In genomic region chr3:9809239-9809614, GRCh38 we compare ENCODE assay signal across 8 cellular contexts. TPM values are rescaled to one million over a fixed set of nuclear protein-coding genes. Genes with fewer than 3 reads are reported as not detected.
DNase-seq lines count a peak whose midpoint lies in the region; ATAC-seq, FAIRE-seq and TF ChIP-seq lines count a peak whose summit lies in the region.

No MANE protein-coding gene starts in this region.

- H3K27ac ChIP-seq in left ventricle myocardium inferior (replicated peaks): peak overlapping the region; percentile 95
- no peak overlapping the region for H3K27ac ChIP-seq in foreskin keratinocyte
- peak overlapping the region; percentile 78 to 99 (median 95) for H3K27ac ChIP-seq in skin epidermis

- intact Hi-C loops in left ventricle myocardium inferior (cut with micrococcal nuclease) (no loop called here), Right ventricle myocardium inferior (cut with DNase I) (no loop called here)

- peaks cover 66% of the 10 kb centered on the region for H3K36me3 Mint-ChIP-seq in activated CD4-positive, alpha-beta memory T cell treated with anti-CD3 and anti-CD28 coated beads, Interleukin-2, amount 10 ng/mL, durations not matched to agents 7 days and 5 days (ENCODE audit: low read depth)

- no peak for FAIRE-seq in frontal cortex (lab: Jason Lieb, UNC)

- peaks cover 52% of the 10 kb centered on the region for H3K4me1 Mint-ChIP-seq in activated CD4-positive, alpha-beta memory T cell treated with anti-CD3 and anti-CD28 coated beads, Interleukin-2, amount 10 ng/mL, durations not matched to agents 7 days and 5 days

- H3K4me3 Mint-ChIP-seq in activated CD4-positive, alpha-beta memory T cell treated with anti-CD3 and anti-CD28 coated beads, Interleukin-2, amount 10 ng/mL, durations not matched to agents 7 days and 5 days: peak overlapping the region; percentile 86

- ATAC-seq in Right ventricle myocardium inferior (no peak), foreskin keratinocyte (no peak)

- H3K4me3 ChIP-seq in left ventricle myocardium inferior (peak overlapping the region; percentile 81), skin epidermis (peak overlapping the region in 6 of 7 experiments; percentile 56 to 82 (median 72))

- H3K36me3 ChIP-seq in left ventricle myocardium inferior: peaks cover 42% of the 10 kb centered on the region

- CTCF ChIA-PET in activated CD4-positive, alpha-beta memory T cell treated with anti-CD3 and anti-CD28 coated beads, Interleukin-2, amount 10 ng/mL, durations not matched to agents 7 days and 5 days (lab: Charles Lee): interaction anchor here (0.5 to 2.9 kb wide), 9 partner anchors 16 to 137 kb away, joined by 3 to 20 read pairs (median 4); partner anchors contain the start of genes ARPC4, CRELD1 and TADA3

- H3K4me1 ChIP-seq in left ventricle myocardium inferior: peaks cover 20% of the 10 kb centered on the region
- H3K4me1 ChIP-seq in foreskin keratinocyte: peaks cover 6% of the 10 kb centered on the region

- no peaks in the 10 kb centered on the region for H3K9me3 Mint-ChIP-seq in activated CD4-positive, alpha-beta memory T cell treated with anti-CD3 and anti-CD28 coated beads, Interleukin-2, amount 10 ng/mL, durations not matched to agents 7 days and 5 days

- H3K9me3 ChIP-seq in left ventricle myocardium inferior (replicated peaks): no peaks in the 10 kb centered on the region

- H3K27ac Mint-ChIP-seq in activated CD4-positive, alpha-beta memory T cell treated with anti-CD3 and anti-CD28 coated beads, Interleukin-2, amount 10 ng/mL, durations not matched to agents 7 days and 5 days: peak overlapping the region; percentile 93

- no peaks in the 10 kb centered on the region for H3K27me3 Mint-ChIP-seq in activated CD4-positive, alpha-beta memory T cell treated with anti-CD3 and anti-CD28 coated beads, Interleukin-2, amount 10 ng/mL, durations not matched to agents 7 days and 5 days

- POLR2A ChIA-PET in activated CD4-positive, alpha-beta memory T cell treated with anti-CD3 and anti-CD28 coated beads, Interleukin-2, amount 10 ng/mL, durations not matched to agents 7 days and 5 days (lab: Charles Lee): interaction anchor here (0.6 to 9.4 kb wide), 16 partner anchors 8 to 444 kb away, joined by 3 to 137 read pairs (median 4); partner anchors contain the start of genes ARPC4, BRPF1, CAMK1 and CRELD1

- no peaks in the 10 kb centered on the region for H3K27me3 ChIP-seq in left ventricle myocardium inferior (ENCODE audit: low read depth)
- no peaks in the 10 kb centered on the region for H3K27me3 ChIP-seq in foreskin keratinocyte

- DNase-seq in left ventricle myocardium inferior: no peak
- DNase-seq in Right ventricle myocardium inferior (ENCODE audit: missing footprints): no peak
- DNase-seq in activated CD4-positive, alpha-beta memory T cell treated with anti-CD3 and anti-CD28 coated beads, Interleukin-2, amount 10 ng/mL, durations not matched to agents 7 days and 5 days: no peak
- DNase-seq in foreskin keratinocyte: no peak
- DNase-seq in glomerular visceral epithelial cell (ENCODE audit: extremely low spot score): no peak
- DNase-seq in frontal cortex (ENCODE audit: low spot score in 2 of 2): no peak
- DNase-seq in NK-92 (lab: John Stamatoyannopoulos, UW; ENCODE audit: unreplicated experiment): no peak

- TF ChIP-seq CTCF in left ventricle myocardium inferior (IDR thresholded peaks at IDR 0.05; ENCODE audit: borderline replicate concordance) (no peak), foreskin keratinocyte (conservative IDR thresholded peaks at IDR 0.05) (peak; percentile 3)

RNA-seq across cellular contexts. Expression of gene TTLL3, which starts 0.8 kb away (rescaled TPM):
- 10.2 TPM for total RNA-seq in left ventricle myocardium inferior
- 10.6 TPM for total RNA-seq in Right ventricle myocardium inferior
- 10 to 100 TPM; 50.8 to 59.0 TPM for total RNA-seq in activated CD4-positive, alpha-beta memory T cell treated with anti-CD3 and anti-CD28 coated beads, Interleukin-2, amount 10 ng/mL, durations not matched to agents 7 days and 5 days
- total RNA-seq in foreskin keratinocyte: 3.0 and 5.5 TPM in 2 replicates
- 2.0 and 4.7 TPM in 2 replicates for polyA plus RNA-seq in foreskin keratinocyte
- total RNA-seq in frontal cortex: 17.1 TPM

RNA-seq across cellular contexts. Expression of gene ARPC4, which starts 16.3 kb away (rescaled TPM):
- total RNA-seq in left ventricle myocardium inferior (52.9 TPM), Right ventricle myocardium inferior (70.8 TPM), foreskin keratinocyte (140 and 146 TPM in 2 replicates), frontal cortex (181 TPM)
- 100 to 1,000 TPM; 255 to 266 TPM for total RNA-seq in activated CD4-positive, alpha-beta memory T cell treated with anti-CD3 and anti-CD28 coated beads, Interleukin-2, amount 10 ng/mL, durations not matched to agents 7 days and 5 days
- polyA plus RNA-seq in foreskin keratinocyte: 165 and 174 TPM in 2 replicates

RNA-seq across cellular contexts. Expression of gene TADA3, which starts 17.0 kb away (rescaled TPM):
- total RNA-seq in left ventricle myocardium inferior (45.3 TPM), Right ventricle myocardium inferior (48.4 TPM), foreskin keratinocyte (56.0 and 56.1 TPM in 2 replicates), frontal cortex (33.0 TPM)
- total RNA-seq in activated CD4-positive, alpha-beta memory T cell treated with anti-CD3 and anti-CD28 coated beads, Interleukin-2, amount 10 ng/mL, durations not matched to agents 7 days and 5 days: 10 to 100 TPM; 88.1 to 88.3 TPM
- polyA plus RNA-seq in foreskin keratinocyte: 63.8 and 66.4 TPM in 2 replicates

RNA-seq across cellular contexts. Expression of gene RPUSD3, which starts 34.6 kb away (rescaled TPM):
- total RNA-seq in left ventricle myocardium inferior (35.7 TPM), Right ventricle myocardium inferior (40.7 TPM), foreskin keratinocyte (56.4 and 62.2 TPM in 2 replicates), frontal cortex (13.9 TPM)
- 10 to 100 TPM; 51.5 to 53.6 TPM for total RNA-seq in activated CD4-positive, alpha-beta memory T cell treated with anti-CD3 and anti-CD28 coated beads, Interleukin-2, amount 10 ng/mL, durations not matched to agents 7 days and 5 days
- 78.4 and 85.1 TPM in 2 replicates for polyA plus RNA-seq in foreskin keratinocyte

RNA-seq across cellular contexts. Expression of gene CAMK1, which starts 39.5 kb away (rescaled TPM):
- total RNA-seq in left ventricle myocardium inferior: 12.3 TPM
- 18.4 TPM for total RNA-seq in Right ventricle myocardium inferior
- 10 to 100 TPM; 18.5 to 20.2 TPM for total RNA-seq in activated CD4-positive, alpha-beta memory T cell treated with anti-CD3 and anti-CD28 coated beads, Interleukin-2, amount 10 ng/mL, durations not matched to agents 7 days and 5 days
- 6.6 and 9.3 TPM in 2 replicates for total RNA-seq in foreskin keratinocyte
- polyA plus RNA-seq in foreskin keratinocyte: 8.7 and 10.7 TPM in 2 replicates
- 69.7 TPM for total RNA-seq in frontal cortex
